Comparison of ENCODE assay signal across 1 cellular context in the genomic region with DNA sequence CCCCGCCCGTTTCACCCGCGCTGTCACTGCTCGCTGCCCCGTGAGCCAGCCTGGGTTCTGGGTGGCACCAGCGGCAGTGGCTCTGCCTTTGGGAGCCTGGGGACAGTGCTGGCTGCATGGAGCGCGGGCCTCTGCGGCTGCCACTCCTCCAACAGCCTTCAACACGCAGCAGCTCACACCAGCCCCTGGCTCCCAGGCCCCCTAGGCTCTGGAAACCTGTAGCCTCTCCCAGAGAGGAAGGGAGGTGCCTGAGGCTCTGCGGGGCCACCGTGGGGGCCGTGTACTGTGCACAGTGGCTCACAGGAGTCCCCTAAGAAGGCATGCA.
TF ChIP-seq lines count a peak whose summit lies in the region.

No MANE protein-coding gene starts in this region.

TF ChIP-seq in IMR-90, 13 proteins besides CTCF, POLR2A, EP300 and RAD21:
- TF ChIP-seq USF2 (IDR thresholded peaks at IDR 0.05; ENCODE audit: low read depth, low read length) = no peak
- TF ChIP-seq CEBPB (IDR thresholded peaks at IDR 0.05; ENCODE audit: low read depth, low read length) = no peak
- no peak for TF ChIP-seq BHLHE40 (IDR thresholded peaks at IDR 0.05; ENCODE audit: low read depth, low read length)
- no peak for TF ChIP-seq FOS (IDR thresholded peaks at IDR 0.05; ENCODE audit: low read depth, low read length)
- TF ChIP-seq MXI1 (IDR thresholded peaks at IDR 0.05; ENCODE audit: borderline replicate concordance, low read depth, low read length) = no peak
- no peak for TF ChIP-seq SMC3 (IDR thresholded peaks at IDR 0.05; ENCODE audit: low read depth, low read length)
- no peak for TF ChIP-seq MAFK (IDR thresholded peaks at IDR 0.05; ENCODE audit: low read depth, low read length)
- TF ChIP-seq NFE2L2 (IDR thresholded peaks at IDR 0.05; ENCODE audit: low read depth, low read length) = no peak
- TF ChIP-seq, protein P1, sequence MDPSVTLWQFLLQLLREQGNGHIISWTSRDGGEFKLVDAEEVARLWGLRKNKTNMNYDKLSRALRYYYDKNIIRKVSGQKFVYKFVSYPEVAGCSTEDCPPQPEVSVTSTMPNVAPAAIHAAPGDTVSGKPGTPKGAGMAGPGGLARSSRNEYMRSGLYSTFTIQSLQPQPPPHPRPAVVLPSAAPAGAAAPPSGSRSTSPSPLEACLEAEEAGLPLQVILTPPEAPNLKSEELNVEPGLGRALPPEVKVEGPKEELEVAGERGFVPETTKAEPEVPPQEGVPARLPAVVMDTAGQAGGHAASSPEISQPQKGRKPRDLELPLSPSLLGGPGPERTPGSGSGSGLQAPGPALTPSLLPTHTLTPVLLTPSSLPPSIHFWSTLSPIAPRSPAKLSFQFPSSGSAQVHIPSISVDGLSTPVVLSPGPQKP (IDR thresholded peaks at IDR 0.05; ENCODE audit: borderline replicate concordance, low read depth, low read length) = no peak
- no peak for TF ChIP-seq RCOR1 (IDR thresholded peaks at IDR 0.05; ENCODE audit: insufficient replicate concordance, low read length)
- TF ChIP-seq MAZ (IDR thresholded peaks at IDR 0.05; ENCODE audit: borderline replicate concordance, low read depth, low read length) = no peak
- TF ChIP-seq RFX5 (IDR thresholded peaks at IDR 0.05; ENCODE audit: low read depth, low read length) = no peak
